In the genomic region with DNA sequence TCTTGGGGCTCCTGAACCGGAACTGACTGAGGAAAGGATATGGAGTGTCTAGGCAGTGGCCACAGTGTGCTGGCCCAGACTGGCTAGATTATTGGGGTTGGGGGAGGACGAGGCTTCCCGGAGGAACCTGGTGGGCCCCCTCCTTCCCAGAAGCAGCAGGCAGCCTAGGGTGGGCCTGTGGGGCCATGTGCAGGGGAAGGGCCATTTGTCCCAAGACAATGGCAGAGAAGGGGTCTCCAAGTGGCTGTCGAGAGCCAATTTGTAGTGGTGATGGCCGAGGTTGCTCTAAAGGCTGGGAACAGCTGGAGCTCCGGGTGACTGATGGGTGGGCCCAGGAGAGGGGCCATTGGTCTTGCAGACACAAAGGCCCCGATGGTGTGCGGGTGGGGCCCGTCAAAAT, we compare ENCODE assay signal across 18 cellular contexts. TPM values are rescaled to one million over a fixed set of nuclear protein-coding genes. Genes with fewer than 3 reads are reported as not detected.
DNase-seq lines count a peak whose midpoint lies in the region; ATAC-seq and TF ChIP-seq lines count a peak whose summit lies in the region.
"Had no signal": no experiment of that assay in that cellular context is flagged by ENCODE, and none has a peak within 500 bp of the region (broad histone marks: within the 10 kb centered on the region; RNA-seq: fewer than 3 reads in every experiment).

No MANE protein-coding gene starts in this region.

- H2AFZ ChIP-seq in GM23338 = no peak overlapping the region
- H2AFZ ChIP-seq in neural progenitor cell (replicated peaks) = no peak overlapping the region
- H2AFZ ChIP-seq in smooth muscle cell (ENCODE audit: low read depth) = no peak overlapping the region

- no peak overlapping the region for H3K27ac ChIP-seq in GM23338 (ENCODE audit: low read depth)
- H3K27ac ChIP-seq in neural progenitor cell = no peak overlapping the region
- H3K27ac ChIP-seq in smooth muscle cell (ENCODE audit: low read depth) = no peak overlapping the region
- H3K27ac ChIP-seq: BLaER1 treated with 17β-estradiol and CSF1 and Interleukin-3, amounts not matched to agents 10 nM and 100 nM had no signal

- no peaks in the 10 kb centered on the region for H3K36me3 Mint-ChIP-seq in GM23338 (ENCODE audit: low read depth)
- no peaks in the 10 kb centered on the region for H3K36me3 Mint-ChIP-seq in brain
- H3K36me3 Mint-ChIP-seq in neural progenitor cell = peaks cover 2% of the 10 kb centered on the region
- H3K36me3 Mint-ChIP-seq: CD4-positive, CD25-positive, alpha-beta regulatory T cell had no signal

- H3K4me3 Mint-ChIP-seq in GM23338 (peak overlapping the region; percentile 68), brain (peak overlapping the region in 4 of 5 experiments; percentile 15 to 62 (median 40)), neural progenitor cell (peak overlapping the region; percentile 62)
- H3K4me3 Mint-ChIP-seq: CD4-positive, CD25-positive, alpha-beta regulatory T cell had no signal

- H3K36me3 ChIP-seq in GM23338 (ENCODE audit: insufficient read depth) (no peaks in the 10 kb centered on the region), iPS-15b (ENCODE audit: control insufficient read depth, insufficient read depth, low read length) (no peaks in the 10 kb centered on the region), neural progenitor cell (no peaks in the 10 kb centered on the region), smooth muscle cell (ENCODE audit: low read depth) (no peaks in the 10 kb centered on the region)
- H3K36me3 ChIP-seq: BLaER1 treated with 17β-estradiol and CSF1 and Interleukin-3, amounts not matched to agents 10 nM and 100 nM had no signal

- H3K9me3 Mint-ChIP-seq in GM23338 (no peaks in the 10 kb centered on the region; the same call in 2 of the 3 replicates), brain (peaks cover 0 to 25% (median 2%) of the 10 kb centered on the region in 5 experiments), neural progenitor cell (peaks cover 2% of the 10 kb centered on the region)

- H3K4me1 Mint-ChIP-seq in GM23338 (peaks cover 20% of the 10 kb centered on the region), brain (peaks cover 8% of the 10 kb centered on the region), neural progenitor cell (peaks cover 10% of the 10 kb centered on the region)

- peaks cover 6% of the 10 kb centered on the region; the same call in 1 of the 2 replicates for H3K4me1 ChIP-seq in GM23338 (ENCODE audit: insufficient read depth)
- peaks cover 2% of the 10 kb centered on the region for H3K4me1 ChIP-seq in iPS-15b (ENCODE audit: control insufficient read depth, insufficient read depth, low read length)
- H3K4me1 ChIP-seq in neural progenitor cell = peaks cover 8% of the 10 kb centered on the region
- H3K4me1 ChIP-seq in smooth muscle cell (ENCODE audit: low read depth) = peaks cover 9% of the 10 kb centered on the region
- H3K4me1 ChIP-seq: BLaER1 treated with 17β-estradiol and CSF1 and Interleukin-3, amounts not matched to agents 10 nM and 100 nM had no signal

- H3K27ac Mint-ChIP-seq in GM23338 = no peak overlapping the region
- peak overlapping the region in 1 of 5 experiments; percentile 35 for H3K27ac Mint-ChIP-seq in brain
- H3K27ac Mint-ChIP-seq in neural progenitor cell = no peak overlapping the region
- H3K27ac Mint-ChIP-seq: CD4-positive, CD25-positive, alpha-beta regulatory T cell had no signal

- peaks cover 76% of the 10 kb centered on the region for H3K27me3 ChIP-seq in GM23338 (ENCODE audit: insufficient read depth)
- peaks cover 85% of the 10 kb centered on the region for H3K27me3 ChIP-seq in iPS-15b (ENCODE audit: control insufficient read depth, insufficient read depth, low read length)
- H3K27me3 ChIP-seq in neural progenitor cell = peaks cover 100% of the 10 kb centered on the region
- H3K27me3 ChIP-seq in smooth muscle cell (ENCODE audit: low read depth) = peaks cover 87% of the 10 kb centered on the region

- H3K4me3 ChIP-seq in GM23338 = peak overlapping the region; percentile 57
- H3K4me3 ChIP-seq in iPS-15b (ENCODE audit: low read depth, low read length) = peak overlapping the region; percentile 45
- no peak overlapping the region for H3K4me3 ChIP-seq in neural progenitor cell
- no peak overlapping the region for H3K4me3 ChIP-seq in smooth muscle cell
- H3K4me3 ChIP-seq: BLaER1 treated with 17β-estradiol and CSF1 and Interleukin-3, amounts not matched to agents 10 nM and 100 nM; GM12878 had no signal

- no peaks in the 10 kb centered on the region for H3K9me2 ChIP-seq in GM23338 (ENCODE audit: insufficient read depth)

- ATAC-seq in GM23338 (no peak), GM18861 (IDR thresholded peaks at IDR 0.05; ENCODE audit: unreplicated experiment) (no peak)
- ATAC-seq: GM12878 had no signal

- peaks cover 16% of the 10 kb centered on the region; the same call in 1 of the 2 replicates for H4K20me1 ChIP-seq in GM23338 (replicated peaks; ENCODE audit: insufficient read depth)
- peaks cover 57% of the 10 kb centered on the region for H4K20me1 ChIP-seq in neural progenitor cell (ENCODE audit: low read depth)
- no peaks in the 10 kb centered on the region for H4K20me1 ChIP-seq in smooth muscle cell (ENCODE audit: low read depth)

- 63% methylated on average over 9 of the region's 9 CpGs for WGBS in smooth muscle cell (ENCODE audit: low lambda C conversion rate)

- H3K27me3 Mint-ChIP-seq in GM23338 (ENCODE audit: insufficient read depth, low read depth, poor library complexity) (peaks cover 70% of the 10 kb centered on the region), brain (peaks cover 95% of the 10 kb centered on the region), neural progenitor cell (ENCODE audit: insufficient read depth, low read depth) (peaks cover 74% of the 10 kb centered on the region)

- no peak overlapping the region for H3K9ac ChIP-seq in iPS-15b (ENCODE audit: low read depth, low read length)
- H3K9ac ChIP-seq in neural progenitor cell = no peak overlapping the region
- H3K9ac ChIP-seq in smooth muscle cell (ENCODE audit: low read depth) = no peak overlapping the region
- H3K9ac ChIP-seq: BLaER1 treated with 17β-estradiol and CSF1 and Interleukin-3, amounts not matched to agents 10 nM and 100 nM had no signal

- H3K79me2 ChIP-seq in GM23338 (replicated peaks; ENCODE audit: insufficient read depth) = no peaks in the 10 kb centered on the region
- no peaks in the 10 kb centered on the region for H3K79me2 ChIP-seq in neural progenitor cell (ENCODE audit: low read depth)
- no peaks in the 10 kb centered on the region for H3K79me2 ChIP-seq in smooth muscle cell (ENCODE audit: low read depth)

- H3F3A ChIP-seq in GM23338 (replicated peaks; ENCODE audit: low read depth) (peaks cover under 1% of the 10 kb centered on the region; the same call in 1 of the 2 replicates), neural progenitor cell (ENCODE audit: low read depth) (peaks cover 4% of the 10 kb centered on the region), smooth muscle cell (ENCODE audit: low read depth) (no peaks in the 10 kb centered on the region)

- peak overlapping the region; percentile 88 for H3K4me2 ChIP-seq in GM23338
- H3K4me2 ChIP-seq in neural progenitor cell = no peak overlapping the region
- no peak overlapping the region for H3K4me2 ChIP-seq in smooth muscle cell
- H3K4me2 ChIP-seq: BLaER1 treated with 17β-estradiol and CSF1 and Interleukin-3, amounts not matched to agents 10 nM and 100 nM had no signal

- H3K9me3 ChIP-seq in iPS-15b (ENCODE audit: control insufficient read depth, insufficient read depth, low read length) (no peaks in the 10 kb centered on the region), neural progenitor cell (ENCODE audit: low read depth) (no peaks in the 10 kb centered on the region), smooth muscle cell (replicated peaks; ENCODE audit: low read depth) (no peaks in the 10 kb centered on the region)

- DNase-seq in GM23338 (ENCODE audit: low spot score) (no peak), neural progenitor cell (ENCODE audit: low spot score) (no peak), smooth muscle cell (lab: John Stamatoyannopoulos, UW; ENCODE audit: unreplicated experiment) (no peak), NCI-H82 (lab: John Stamatoyannopoulos, UW) (no peak), MV-4-11 (lab: John Stamatoyannopoulos, UW) (no peak)
- DNase-seq: 8988T; Calu3; CD4-positive, CD25-positive, alpha-beta regulatory T cell; DMS 273 treated with DMSO at 0.1 percent for 48 hours; IMR-90 had no signal

- TF ChIP-seq CTCF in GM23338 (conservative IDR thresholded peaks at IDR 0.05; ENCODE audit: low read depth in 2 of 2) = no peak
- TF ChIP-seq CTCF in brain (conservative IDR thresholded peaks at IDR 0.05) = no peak
- no peak for TF ChIP-seq CTCF in neural progenitor cell (IDR thresholded peaks at IDR 0.05)
- TF ChIP-seq CTCF in smooth muscle cell (IDR thresholded peaks at IDR 0.05; ENCODE audit: borderline replicate concordance, insufficient read depth, poor library complexity, severe bottlenecking) = no peak

TF ChIP-seq in GM23338, 12 proteins besides CTCF, POLR2A, EP300 and RAD21 (continues in another document):
- no peak for TF ChIP-seq ZNF331 (CRISPR knock-in tag; IDR thresholded peaks at IDR 0.05; ENCODE audit: low read depth)

RNA-seq across cellular contexts. Expression of a gene that starts 36.2 kb away (rescaled TPM):
- total RNA-seq in GM23338 (2014; rRNA removed; shearing (Covaris generic)) = not detected in 2 replicates
- polyA plus RNA-seq in GM23338 (2016; fragmentation: Nextera tagmentation; extraction: Ambion mirVana) (not detected in 2 replicates), brain (ENCODE audit: insufficient read depth, low read depth, low replicate concordance) (not detected), smooth muscle cell (not detected in 2 replicates)
- total RNA-seq in neural progenitor cell (ENCODE audit: low replicate concordance) (0.06 and 0.34 TPM in 2 replicates), smooth muscle cell (not detected in 2 replicates)
- total RNA-seq: Calu3; CD4-positive, CD25-positive, alpha-beta regulatory T cell; Daoy; GM12878; H4; HT-29; IMR-90 had no signal
- polyA plus RNA-seq: GM12878, IMR-90 had no signal

Comparison
In these comparisons a context has a peak if more than half of its experiments do, and no peak if none do; other contexts are left out.
1. H3K4me3 ChIP-seq: peak in GM23338 (single experiment) and iPS-15b (single experiment); none in neural progenitor cell (single experiment) and smooth muscle cell (single experiment).
2. Peak in every context shown above with its lines, with median percentiles within 50 percentile points of each other: H3K4me3 Mint-ChIP-seq.